In genomic region chr16:57917489-57917888, GRCh38 we compare ENCODE assay signal across 5 cellular contexts. TPM values are rescaled to one million over a fixed set of nuclear protein-coding genes. Genes with fewer than 3 reads are reported as not detected.
"Had no signal": no experiment of that assay in that cellular context is flagged by ENCODE, and none has a peak within 500 bp of the region (broad histone marks: within the 10 kb centered on the region; RNA-seq: fewer than 3 reads in every experiment).

No MANE protein-coding gene starts in this region.

RNA-seq across cellular contexts. Expression of gene CNGB1, which starts 53.4 kb away (rescaled TPM):
- total RNA-seq: GM23338, H1, H9, HT-29 had no signal
- polyA plus RNA-seq: GM23338, H1, IgD-negative memory B cell had no signal
